ENCODE assay signal across 9 cellular contexts in genomic region chr6:117463762-117464665, GRCh38. TPM values are rescaled to one million over a fixed set of nuclear protein-coding genes. Genes with fewer than 3 reads are reported as not detected.
DNase-seq lines count a peak whose midpoint lies in the region; ATAC-seq and TF ChIP-seq lines count a peak whose summit lies in the region.
"Had no signal": no experiment of that assay in that cellular context is flagged by ENCODE, and none has a peak within 500 bp of the region (broad histone marks: within the 10 kb centered on the region; RNA-seq: fewer than 3 reads in every experiment).

No MANE protein-coding gene starts in this region.

- intact Hi-C loops in CD14-positive monocyte (cut with micrococcal nuclease): no loop called here

- H3K27ac ChIP-seq in coronary artery: no peak overlapping the region

- peaks cover 11% of the 10 kb centered on the region for H3K4me1 Mint-ChIP-seq in CD14-positive monocyte

- no peak overlapping the region for H3K4me3 Mint-ChIP-seq in CD14-positive monocyte

- TF ChIP-seq CTCF in epithelial cell of esophagus (IDR thresholded peaks at IDR 0.05; ENCODE audit: insufficient read depth, low read depth, low read length, missing control alignments) (no peak), coronary artery (IDR thresholded peaks at IDR 0.05) (no peak), CD14-positive monocyte (IDR thresholded peaks at IDR 0.05) (no peak)

- no peak overlapping the region for H3K4me3 ChIP-seq in epithelial cell of esophagus (ENCODE audit: low read length)
- H3K4me3 ChIP-seq in coronary artery: no peak overlapping the region

- no peaks in the 10 kb centered on the region for H3K36me3 Mint-ChIP-seq in CD14-positive monocyte

- ATAC-seq in GM21390 (IDR thresholded peaks at IDR 0.05; ENCODE audit: unreplicated experiment): peak; percentile 89

- peaks cover 2 to 5% (median 5%) of the 10 kb centered on the region in 3 donors for H3K27me3 Mint-ChIP-seq in CD14-positive monocyte (ENCODE audit: low read depth in 3 of 3)

- H3K27ac Mint-ChIP-seq in CD14-positive monocyte: peak overlapping the region in 2 of 7 donors; percentile 28 to 47

- peak; percentile 46 for DNase-seq in AG08396 (ENCODE audit: low spot score)
- peak; percentile 35 for DNase-seq in MV-4-11 (lab: John Stamatoyannopoulos, UW)
- peak; percentile 84 for DNase-seq in epithelial cell of esophagus (ENCODE audit: low read depth)
- no peak for DNase-seq in coronary artery (ENCODE audit: low spot score)
- DNase-seq in UCSD-AML1 (lab: John Stamatoyannopoulos, UW; ENCODE audit: unreplicated experiment): no peak
- DNase-seq in NCI-H2227 (lab: John Stamatoyannopoulos, UW; ENCODE audit: unreplicated experiment): no peak
- DNase-seq in CD14-positive monocyte (ENCODE audit: low spot score): no peak
- DNase-seq: activated CD8-positive, alpha-beta memory T cell treated with anti-CD3 and anti-CD28 coated beads, Interleukin-2, amount 50 U/mL, for 48 hours had no signal

- H3K9me3 Mint-ChIP-seq in CD14-positive monocyte: peaks cover 0 to 3% (median 0%) of the 10 kb centered on the region in 7 donors

RNA-seq across cellular contexts. Expression of gene DCBLD1, which starts 18.5 kb away (rescaled TPM):
- polyA plus RNA-seq in CD14-positive monocyte: 1 to 10 TPM; 3.1 to 3.3 TPM

RNA-seq across cellular contexts. Expression of gene ROS1, which starts 38.3 kb away (rescaled TPM):
- not detected for polyA plus RNA-seq in CD14-positive monocyte

Comparison
In these comparisons a context has a peak if more than half of its experiments do, and no peak if none do; other contexts are left out.
1. DNase-seq: peak in AG08396 (single experiment), MV-4-11 (single experiment) and epithelial cell of esophagus (single experiment); none in coronary artery (single experiment), UCSD-AML1 (single experiment), NCI-H2227 (single experiment) and CD14-positive monocyte (single experiment).